ENCODE assay signal across 1 cellular context in genomic region chr18:35104391-35105051, GRCh38.
A peak's percentile ranks its signal among the peaks of the same experiment; 100 is the strongest.
TF ChIP-seq lines count a peak whose summit lies in the region.

No MANE protein-coding gene starts in this region.

TF ChIP-seq in K562, 482 proteins besides CTCF, POLR2A, EP300 and RAD21 (continued from another document and continues in another):
- TF ChIP-seq KDM4B (IDR thresholded peaks at IDR 0.05; ENCODE audit: borderline replicate concordance in 2 of 2, low read depth in 1 of 2) (no peak), MNT (conservative IDR thresholded peaks at IDR 0.05) (no peak), HINFP (tag; conservative IDR thresholded peaks at IDR 0.05; ENCODE audit: low read depth) (no peak), KDM5B (IDR thresholded peaks at IDR 0.05; ENCODE audit: insufficient replicate concordance, low read depth, low read length) (no peak), ZNF280A (IDR thresholded peaks at IDR 0.05; ENCODE audit: low read depth, partially characterized antibody) (no peak), ZNF75A (CRISPR knock-in tag; IDR thresholded peaks at IDR 0.05) (no peak), ZBTB7A (IDR thresholded peaks at IDR 0.05; ENCODE audit: borderline replicate concordance, control insufficient read depth, low read depth, low read length) (no peak), FOXO4 (CRISPR knock-in tag; IDR thresholded peaks at IDR 0.05) (no peak), RBM25 (IDR thresholded peaks at IDR 0.05; ENCODE audit: low read depth, low read length, severe bottlenecking) (no peak), ZNF398 (CRISPR knock-in tag; IDR thresholded peaks at IDR 0.05) (no peak), E2F5 (CRISPR knock-in tag; IDR thresholded peaks at IDR 0.05) (no peak), CTBP1 (IDR thresholded peaks at IDR 0.05; ENCODE audit: borderline replicate concordance) (0 out of 2 replicates have a peak, but pooled peaks have one; percentile 31), GTF2B (IDR thresholded peaks at IDR 0.05; ENCODE audit: extremely low read depth, insufficient read length) (no peak), NR3C1 (CRISPR knock-in tag; IDR thresholded peaks at IDR 0.05) (no peak), ZNF263 (CRISPR knock-in tag; IDR thresholded peaks at IDR 0.05; ENCODE audit: borderline replicate concordance) (no peak), TGIF2 (CRISPR knock-in tag; IDR thresholded peaks at IDR 0.05) (no peak), MTA1 (IDR thresholded peaks at IDR 0.05; ENCODE audit: borderline replicate concordance) (no peak), SAP30 (IDR thresholded peaks at IDR 0.05; ENCODE audit: borderline replicate concordance, insufficient read depth, low read depth, low read length, poor library complexity, severe bottlenecking) (no peak), THRB (CRISPR knock-in tag; conservative IDR thresholded peaks at IDR 0.05) (no peak), BRD9 (IDR thresholded peaks at IDR 0.05; ENCODE audit: low read depth, partially characterized antibody) (peak; percentile 69), BDP1 (IDR thresholded peaks at IDR 0.05; ENCODE audit: insufficient read depth, insufficient read length) (no peak), LEF1 (IDR thresholded peaks at IDR 0.05) (no peak), ATF4 (CRISPR knock-in tag; IDR thresholded peaks at IDR 0.05) (peak; percentile 64; the same call in 1 of the 2 replicates), RERE (CRISPR knock-in tag; IDR thresholded peaks at IDR 0.05; ENCODE audit: borderline replicate concordance) (no peak), CUX1 (CRISPR knock-in tag; IDR thresholded peaks at IDR 0.05) (peak; percentile 65; the same call in 1 of the 2 replicates), CEBPG (CRISPR knock-in tag; IDR thresholded peaks at IDR 0.05) (no peak), CEBPG (tag; conservative IDR thresholded peaks at IDR 0.05 in 1 of 2, IDR thresholded peaks at IDR 0.05 in 1 of 2) (no peak), CHCHD3 (CRISPR knock-in tag; IDR thresholded peaks at IDR 0.05) (no peak), ZNF644 (tag; IDR thresholded peaks at IDR 0.05; ENCODE audit: low read depth) (no peak), ZNF408 (CRISPR knock-in tag; IDR thresholded peaks at IDR 0.05; ENCODE audit: low read depth) (no peak), ZNF561 (CRISPR knock-in tag; conservative IDR thresholded peaks at IDR 0.05) (no peak), TCF3 (CRISPR knock-in tag; IDR thresholded peaks at IDR 0.05) (no peak), FOS (IDR thresholded peaks at IDR 0.05; ENCODE audit: extremely low read depth, insufficient read length) (no peak), PTTG1 (tag; IDR thresholded peaks at IDR 0.05; ENCODE audit: low read depth) (no peak)
